Comparison of ENCODE assay signal across 30 cellular contexts in the genomic region with DNA sequence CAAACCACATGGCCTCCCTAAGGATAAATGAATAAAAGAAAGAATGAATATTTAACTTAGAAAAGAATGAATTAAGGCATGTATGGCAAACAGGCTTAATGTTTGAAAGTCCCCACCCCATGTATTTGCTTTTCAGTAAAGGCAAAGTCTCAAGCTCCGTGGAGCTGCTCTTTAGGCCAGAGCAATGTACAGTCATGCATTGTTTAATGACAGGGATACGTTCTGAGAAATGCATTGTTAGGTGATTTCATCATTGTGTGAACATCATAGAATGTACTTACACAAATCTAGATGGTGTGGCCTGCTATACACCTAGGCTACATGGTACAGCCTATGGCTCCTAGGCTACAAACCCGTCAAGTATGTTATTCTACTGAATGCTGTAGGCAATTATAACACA.
"Had no signal": no experiment of that assay in that cellular context is flagged by ENCODE, and none has a peak within 500 bp of the region (broad histone marks: within the 10 kb centered on the region; RNA-seq: fewer than 3 reads in every experiment).

No MANE protein-coding gene starts in this region.

- H3K27ac Mint-ChIP-seq: activated B cell treated with CpG ODN at 0.5 μM for 24 hours; activated CD8-positive, alpha-beta T cell treated with anti-CD3 and anti-CD28 coated beads for 36 hours; activated naive CD4-positive, alpha-beta T cell treated with anti-CD3 and anti-CD28 coated beads for 36 hours; activated naive CD4-positive, alpha-beta T cell treated with anti-CD3 and anti-CD28 coated beads, Interleukin-2, amount 50 U/mL, for 72 hours; activated naive CD8-positive, alpha-beta T cell treated with anti-CD3 and anti-CD28 coated beads, Interleukin-2, amount 10 ng/mL, durations not matched to agents 7 days and 5 days; activated T-helper 2 cell treated with anti-CD3 and anti-CD28 coated beads, Interferon-gamma antibody, Interleukin-2, Interleukin-4, amounts not matched to agents 10 μg/mL and 5 μg/mL and 100 μg/mL, durations not matched to agents 14 hours and 24 hours and 36 hours; T-helper 17 cell; T-helper 2 cell treated with Interferon-gamma antibody and Interleukin-4, amounts not matched to agents 5 μg/mL and 100 μg/mL, for 36 hours had no signal

- H3K27ac ChIP-seq: ascending aorta, breast epithelium, epithelial cell of prostate, esophagus squamous epithelium, gastroesophageal sphincter, heart right ventricle, WERI-Rb-1 had no signal

- ATAC-seq: activated CD4-positive, CD25-positive, alpha-beta regulatory T cell treated with anti-CD3 and anti-CD28 coated beads, Interleukin-2, amount 50 U/mL, for 24 hours; activated CD8-positive, alpha-beta T cell treated with anti-CD3 and anti-CD28 coated beads for 36 hours; activated naive CD4-positive, alpha-beta T cell treated with anti-CD3 and anti-CD28 coated beads, Interleukin-2, amount 50 U/mL, for 72 hours; activated T-cell treated with anti-CD3 and anti-CD28 coated beads, Interleukin-2, amount 50 U/mL, for 4 hours; gastroesophageal sphincter; heart right ventricle; T-helper 17 cell had no signal

- H3K4me1 Mint-ChIP-seq: activated B cell treated with CpG ODN at 0.5 μM for 24 hours; activated naive CD8-positive, alpha-beta T cell treated with anti-CD3 and anti-CD28 coated beads, Interleukin-2, amount 10 ng/mL, durations not matched to agents 7 days and 5 days; central memory CD8-positive, alpha-beta T cell; T-helper 17 cell had no signal

- H3K9me3 Mint-ChIP-seq: activated B cell treated with CpG ODN at 0.5 μM for 24 hours; activated CD8-positive, alpha-beta T cell treated with anti-CD3 and anti-CD28 coated beads for 36 hours; activated naive CD4-positive, alpha-beta T cell treated with anti-CD3 and anti-CD28 coated beads for 36 hours; activated naive CD4-positive, alpha-beta T cell treated with anti-CD3 and anti-CD28 coated beads, Interleukin-2, amount 50 U/mL, for 72 hours; activated naive CD8-positive, alpha-beta T cell treated with anti-CD3 and anti-CD28 coated beads, Interleukin-2, amount 10 ng/mL, durations not matched to agents 7 days and 5 days; activated T-cell treated with anti-CD3 and anti-CD28 coated beads, Interleukin-2, amount 50 U/mL, for 4 hours; activated T-helper 2 cell treated with anti-CD3 and anti-CD28 coated beads, Interferon-gamma antibody, Interleukin-2, Interleukin-4, amounts not matched to agents 10 μg/mL and 5 μg/mL and 100 μg/mL, durations not matched to agents 14 hours and 24 hours and 36 hours; brain; central memory CD8-positive, alpha-beta T cell; T-helper 2 cell treated with Interferon-gamma antibody and Interleukin-4, amounts not matched to agents 5 μg/mL and 100 μg/mL, for 36 hours had no signal

- DNase-seq: activated B cell treated with CpG ODN at 0.5 μM for 24 hours; activated CD4-positive, alpha-beta T cell treated with anti-CD3 and anti-CD28 coated beads for 48 hours; activated CD4-positive, alpha-beta T cell treated with anti-CD3 and anti-CD28 coated beads, Interleukin-2, amount 50 U/mL, for 1 hour; activated CD4-positive, alpha-beta T cell treated with anti-CD3 and anti-CD28 coated beads, Interleukin-2, amount 50 U/mL, for 48 hours; activated CD8-positive, alpha-beta memory T cell treated with anti-CD3 and anti-CD28 coated beads for 24 hours; activated CD8-positive, alpha-beta T cell treated with anti-CD3 and anti-CD28 coated beads for 36 hours; activated effector memory CD4-positive, alpha-beta T cell treated with anti-CD3 and anti-CD28 coated beads, Interleukin-2, amount 50 U/mL, for 16 hours; activated naive CD4-positive, alpha-beta T cell treated with anti-CD3 and anti-CD28 coated beads for 36 hours; activated naive CD8-positive, alpha-beta T cell treated with anti-CD3 and anti-CD28 coated beads, Interleukin-2, amount 10 ng/mL, durations not matched to agents 7 days and 5 days; activated T-cell treated with anti-CD3 and anti-CD28 coated beads, Interleukin-2, amount 50 U/mL, for 4 hours; cortex of kidney; dermis blood vessel endothelial cell; effector CD4-positive, alpha-beta T cell; esophagus squamous epithelium; foreskin melanocyte; heart right ventricle; T-helper 1 cell; T-helper 17 cell; T1000; WERI-Rb-1 had no signal

- H3K27me3 ChIP-seq: ascending aorta, breast epithelium had no signal

- H3K4me1 ChIP-seq: ascending aorta, breast epithelium had no signal

- H3K36me3 ChIP-seq: ascending aorta, breast epithelium, esophagus squamous epithelium, gastroesophageal sphincter, heart right ventricle, WERI-Rb-1 had no signal

- H3K4me3 ChIP-seq: ascending aorta, breast epithelium, esophagus squamous epithelium, gastroesophageal sphincter, heart right ventricle had no signal

- H3K9me3 ChIP-seq: ascending aorta, breast epithelium, esophagus squamous epithelium, gastroesophageal sphincter, heart right ventricle had no signal

- H3K4me3 Mint-ChIP-seq: activated B cell treated with CpG ODN at 0.5 μM for 24 hours; activated CD8-positive, alpha-beta T cell treated with anti-CD3 and anti-CD28 coated beads for 36 hours; activated naive CD4-positive, alpha-beta T cell treated with anti-CD3 and anti-CD28 coated beads for 36 hours; activated naive CD8-positive, alpha-beta T cell treated with anti-CD3 and anti-CD28 coated beads, Interleukin-2, amount 10 ng/mL, durations not matched to agents 7 days and 5 days; activated T-cell treated with anti-CD3 and anti-CD28 coated beads, Interleukin-2, amount 50 U/mL, for 4 hours; brain; central memory CD8-positive, alpha-beta T cell; T-helper 17 cell; T-helper 2 cell treated with Interferon-gamma antibody and Interleukin-4, amounts not matched to agents 5 μg/mL and 100 μg/mL, for 36 hours had no signal

- H3K36me3 Mint-ChIP-seq: activated naive CD4-positive, alpha-beta T cell treated with anti-CD3 and anti-CD28 coated beads, Interleukin-2, amount 50 U/mL, for 72 hours; activated naive CD8-positive, alpha-beta T cell treated with anti-CD3 and anti-CD28 coated beads, Interleukin-2, amount 10 ng/mL, durations not matched to agents 7 days and 5 days; brain had no signal
